ENCODE assay signal across 8 cellular contexts in the genomic region with DNA sequence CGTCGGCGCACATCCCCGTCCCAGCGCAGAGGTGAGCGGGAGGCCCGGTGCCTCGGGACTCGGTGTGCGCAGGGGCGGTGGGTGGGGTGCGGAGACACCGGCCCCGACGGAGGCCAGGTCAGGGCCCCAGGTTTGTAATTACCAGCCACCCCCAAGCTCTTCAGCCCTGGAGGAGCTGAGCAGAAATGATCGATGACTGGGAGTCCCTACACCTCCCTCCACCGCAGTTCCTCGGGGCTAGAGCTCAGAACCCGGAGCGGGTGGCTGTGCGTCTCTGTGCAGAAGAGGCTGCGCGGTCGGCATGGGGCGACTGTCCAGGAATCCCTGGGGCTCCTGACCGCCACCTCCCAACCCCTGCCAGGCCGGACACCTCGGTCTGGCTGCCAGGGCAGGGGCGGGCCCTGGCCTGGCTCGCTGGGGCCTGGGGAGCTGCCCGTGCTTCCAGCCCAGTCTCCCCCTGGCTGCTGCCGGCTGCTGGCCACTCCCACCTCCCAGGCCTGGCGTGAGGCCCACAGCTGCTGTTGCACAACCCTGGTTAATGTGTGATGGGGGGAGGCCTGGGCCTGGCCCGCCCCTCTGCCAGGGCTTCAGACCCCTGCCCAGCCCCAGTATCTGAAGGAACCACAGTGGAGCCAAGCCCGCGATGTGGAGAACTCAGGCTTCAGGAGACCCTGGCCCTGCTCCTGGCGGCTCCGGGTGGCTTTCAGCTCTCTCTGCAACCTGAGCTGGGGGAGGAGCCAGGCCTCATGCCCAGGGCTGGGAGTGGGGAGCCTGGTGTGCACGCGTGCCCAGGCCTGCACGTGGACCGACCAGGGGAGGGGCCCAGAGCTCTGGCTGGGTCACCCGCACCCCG. TPM values are rescaled to one million over a fixed set of nuclear protein-coding genes. Genes with fewer than 3 reads are reported as not detected.
DNase-seq lines count a peak whose midpoint lies in the region; ATAC-seq and TF ChIP-seq lines count a peak whose summit lies in the region.

No MANE protein-coding gene starts in this region.

- TF ChIP-seq CTCF in WERI-Rb-1 (IDR thresholded peaks at IDR 0.05; ENCODE audit: low read depth, low read length) (no peak), endodermal cell (conservative IDR thresholded peaks at IDR 0.05) (peak; percentile 42)

- H3K36me3 ChIP-seq in WERI-Rb-1: peaks cover 21% of the 10 kb centered on the region
- H3K36me3 ChIP-seq in endodermal cell (ENCODE audit: control insufficient read depth, insufficient read depth, low read length): peaks cover 29% of the 10 kb centered on the region

- DNase-seq in AML-193 (lab: John Stamatoyannopoulos, UW) (peak; percentile 70 to 75), NCI-H2171 treated with DMSO at 0.1 percent for 48 hours (lab: John Stamatoyannopoulos, UW) (peak; percentile 83), WERI-Rb-1 (peak; percentile 53), endodermal cell (peak; percentile 90), lung microvascular endothelial cell (ENCODE audit: low read depth in 2 of 2) (peak; percentile 84 to 93), stromal cell of bone marrow (ENCODE audit: low read depth) (peak; percentile 86)

- no peaks in the 10 kb centered on the region for H3K9me3 ChIP-seq in WERI-Rb-1 (ENCODE audit: severe bottlenecking)
- no peaks in the 10 kb centered on the region for H3K9me3 ChIP-seq in endodermal cell (ENCODE audit: control insufficient read depth, low read length)

- H3K27ac ChIP-seq in WERI-Rb-1 (peak overlapping the region; percentile 78), endodermal cell (ENCODE audit: low read depth, low read length) (peak overlapping the region; percentile 79)

- H3K9ac ChIP-seq in endodermal cell (ENCODE audit: extremely low read depth, low read length, poor library complexity, severe bottlenecking): peak overlapping the region; percentile 78

- no peaks in the 10 kb centered on the region for H3K9me3 Mint-ChIP-seq in endodermal cell

- H3K4me1 ChIP-seq in endodermal cell (ENCODE audit: control insufficient read depth, insufficient read depth, low read length): peaks cover 8% of the 10 kb centered on the region

- H3K27me3 Mint-ChIP-seq in endodermal cell (ENCODE audit: insufficient read depth): peaks cover 1% of the 10 kb centered on the region

- WGBS in endodermal cell (ENCODE audit: insufficient coverage in 1 of 2, insufficient read length in 1 of 2), 2 experiments: 0 to 5% methylated on average over 23 to 43 of the region's 44 CpGs

- H3K4me1 Mint-ChIP-seq in endodermal cell: no peaks in the 10 kb centered on the region

- peaks cover 18% of the 10 kb centered on the region for H3K36me3 Mint-ChIP-seq in endodermal cell (ENCODE audit: low read depth)

- peak overlapping the region; percentile 60 for H3K4me3 Mint-ChIP-seq in endodermal cell

- H3K4me3 ChIP-seq in WERI-Rb-1 (ENCODE audit: low read depth, low read length) (peak overlapping the region; percentile 69), endodermal cell (ENCODE audit: low read length) (peak overlapping the region; percentile 86)

- H3K27ac Mint-ChIP-seq in endodermal cell: no peak overlapping the region

- ATAC-seq in HG02763 (IDR thresholded peaks at IDR 0.05; ENCODE audit: unreplicated experiment): no peak

- no peaks in the 10 kb centered on the region for H3K27me3 ChIP-seq in WERI-Rb-1 (ENCODE audit: insufficient read depth, low read depth, severe bottlenecking)
- no peaks in the 10 kb centered on the region for H3K27me3 ChIP-seq in endodermal cell (ENCODE audit: control insufficient read depth, insufficient read depth, low read length, poor library complexity, severe bottlenecking)

- TF ChIP-seq POLR2A in GM19193 (IDR thresholded peaks at IDR 0.05; ENCODE audit: extremely low read depth, insufficient read depth, insufficient read length): peak; percentile 30

RNA-seq across cellular contexts. Expression of a gene that starts 1.2 kb away (rescaled TPM):
- total RNA-seq in endodermal cell (100 to 1,000 TPM in 1 of 2 donors, 10 to 100 TPM in 1; 69.3 to 108 TPM), lung microvascular endothelial cell (6.3 and 6.5 TPM in 2 replicates)
- 89.4 TPM for polyA plus RNA-seq in endodermal cell (2013, experiment 1 of 2)
- 77.8 TPM for polyA plus RNA-seq in endodermal cell (2013, experiment 2 of 2)

RNA-seq across cellular contexts. Expression of a gene that starts 4.3 kb away (rescaled TPM):
- total RNA-seq in endodermal cell (10 to 100 TPM in 1 of 2 donors, 1 to 10 TPM in 1; 7.6 to 10.1 TPM), lung microvascular endothelial cell (0.87 and 1.4 TPM in 2 replicates)
- polyA plus RNA-seq in endodermal cell (2013, experiment 1 of 2): 10.0 TPM
- 9.6 TPM for polyA plus RNA-seq in endodermal cell (2013, experiment 2 of 2)

RNA-seq across cellular contexts. Expression of a gene that starts 32.9 kb away (rescaled TPM):
- 10 to 100 TPM; 28.8 to 29.5 TPM for total RNA-seq in endodermal cell
- polyA plus RNA-seq in endodermal cell (2013, experiment 1 of 2): 20.8 TPM
- polyA plus RNA-seq in endodermal cell (2013, experiment 2 of 2): 22.4 TPM
- 7.0 and 11.7 TPM in 2 replicates for total RNA-seq in lung microvascular endothelial cell

RNA-seq across cellular contexts. Expression of a gene that starts 33.0 kb away (rescaled TPM):
- 10 to 100 TPM; 41.6 to 46.2 TPM for total RNA-seq in endodermal cell
- 17.2 TPM for polyA plus RNA-seq in endodermal cell (2013, experiment 1 of 2)
- polyA plus RNA-seq in endodermal cell (2013, experiment 2 of 2): 13.7 TPM
- total RNA-seq in lung microvascular endothelial cell: 22.7 and 31.2 TPM in 2 replicates

RNA-seq across cellular contexts. Expression of a gene that starts 44.3 kb away (rescaled TPM):
- total RNA-seq in endodermal cell: not detected
- 2.0 TPM for polyA plus RNA-seq in endodermal cell (2013, experiment 1 of 2)
- polyA plus RNA-seq in endodermal cell (2013, experiment 2 of 2): 1.1 TPM
- 3.2 and 12.6 TPM in 2 replicates for total RNA-seq in lung microvascular endothelial cell
